8 cellular contexts compared by ENCODE assay signal in genomic region chr10:126387041-126387908, GRCh38. TPM values are rescaled to one million over a fixed set of nuclear protein-coding genes. Genes with fewer than 3 reads are reported as not detected.
DNase-seq lines count a peak whose midpoint lies in the region; ATAC-seq, FAIRE-seq and TF ChIP-seq lines count a peak whose summit lies in the region.

No MANE protein-coding gene starts in this region.

- ATAC-seq in omental fat pad (ENCODE audit: low FRiP score) = peak; percentile 57
- no peak for ATAC-seq in HG02571 (IDR thresholded peaks at IDR 0.05; ENCODE audit: unreplicated experiment)
- no peak for ATAC-seq in GM18907 (IDR thresholded peaks at IDR 0.05; ENCODE audit: unreplicated experiment)

- no peak for FAIRE-seq in urothelium cell line (lab: Jason Lieb, UNC)

- DNase-seq in EL (peak; percentile 80), NCI-H2196 (lab: John Stamatoyannopoulos, UW; ENCODE audit: unreplicated experiment) (peak; percentile 48), globus pallidus (ENCODE audit: low spot score) (peak; percentile 64), omental fat pad (ENCODE audit: low spot score) (peak; percentile 42), urothelium cell line (ENCODE audit: low spot score) (peak; percentile 72)
- DNase-seq in activated effector memory CD4-positive, alpha-beta T cell treated with Interleukin-2 at 50 U/mL for 16 hours = peak; percentile 45

- TF ChIP-seq CTCF in omental fat pad (IDR thresholded peaks at IDR 0.05) = peak in 1 of 3 donors; percentile 44

RNA-seq across cellular contexts. Expression of gene ADAM12, which starts 1.0 kb away (rescaled TPM):
- 10 to 100 TPM in 2 of 4 donors, 1 to 10 TPM in 2; 4.9 to 24.4 (median 10.9) TPM for total RNA-seq in omental fat pad
